Comparison of ENCODE assay signal across 23 cellular contexts in the genomic region with DNA sequence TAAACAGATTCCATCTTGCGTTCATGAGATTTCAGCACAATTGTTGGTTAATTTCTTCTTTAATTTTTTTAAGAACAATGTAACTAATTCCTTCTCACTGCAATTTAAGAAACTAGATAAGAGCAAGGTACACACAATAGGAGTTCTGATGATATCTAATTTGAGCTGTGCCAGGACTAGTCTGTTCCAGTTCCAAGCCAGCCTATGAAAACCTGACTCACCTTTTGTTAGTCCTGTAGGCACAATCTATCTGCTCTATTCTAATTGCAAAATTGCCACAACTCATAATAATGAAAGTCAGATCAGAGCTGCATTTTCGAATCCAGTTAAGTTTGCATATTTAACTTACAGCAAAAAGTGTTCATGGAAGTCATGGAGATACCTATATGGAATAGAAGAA.
"Had no signal": no experiment of that assay in that cellular context is flagged by ENCODE, and none has a peak within 500 bp of the region (broad histone marks: within the 10 kb centered on the region; RNA-seq: fewer than 3 reads in every experiment).

No MANE protein-coding gene starts in this region.

- DNase-seq: activated CD4-positive, alpha-beta T cell treated with anti-CD3 and anti-CD28 coated beads, Interleukin-2, amount 10 ng/mL, durations not matched to agents 7 days and 5 days; activated CD4-positive, CD25-positive, alpha-beta regulatory T cell treated with anti-CD3 and anti-CD28 coated beads, Interleukin-2, amount 50 U/mL, for 72 hours; activated CD8-positive, alpha-beta T cell treated with anti-CD3 and anti-CD28 coated beads, Interleukin-2, amount 10 ng/mL, durations not matched to agents 7 days and 5 days; activated naive CD8-positive, alpha-beta T cell treated with anti-CD3 and anti-CD28 coated beads for 36 hours; activated T-cell treated with anti-CD3 and anti-CD28 coated beads, Interleukin-2, amount 50 U/mL, for 1 hour; amniotic stem cell; cerebellar nuclear complex; foreskin fibroblast; left ventricle myocardium superior; naive B cell; occipital lobe; posterior cingulate gyrus; small intestine; stimulated activated CD4-positive, alpha-beta T cell treated with anti-CD3 and anti-CD28 coated beads, Interleukin-2, amount 100 ng/mL, for 24 hours; stimulated activated naive CD8-positive, alpha-beta T cell treated with anti-CD3 and anti-CD28 coated beads, Interleukin-15, amount 100 ng/mL, for 72 hours; tibial artery had no signal

- H3K27me3 ChIP-seq: tibial artery had no signal

- H3K4me3 Mint-ChIP-seq: activated CD4-positive, alpha-beta T cell treated with anti-CD3 and anti-CD28 coated beads, Interleukin-2, amount 10 ng/mL, durations not matched to agents 7 days and 5 days; activated CD8-positive, alpha-beta T cell treated with anti-CD3 and anti-CD28 coated beads, Interleukin-2, amount 10 ng/mL, durations not matched to agents 7 days and 5 days; activated naive CD8-positive, alpha-beta T cell treated with anti-CD3 and anti-CD28 coated beads for 36 hours; activated T-helper 17 cell treated with anti-CD3 and anti-CD28 coated beads, Interleukin-2, amount 50 U/mL, for 72 hours; naive B cell; neural crest cell; stimulated activated effector memory CD8-positive, alpha-beta T cell treated with anti-CD3 and anti-CD28 coated beads, Interleukin-12 subunit alpha, Interleukin-12 subunit beta, amount 100 ng/mL, for 72 hours; stimulated activated naive CD8-positive, alpha-beta T cell treated with anti-CD3 and anti-CD28 coated beads, Interleukin-15, amount 100 ng/mL, for 72 hours; T-helper 2 cell treated with Interferon-gamma antibody and Interleukin-4, amounts not matched to agents 5 μg/mL and 100 μg/mL, for 36 hours had no signal

- H3K27ac ChIP-seq: coronary artery, tibial artery, VCaP had no signal

- H3K27me3 Mint-ChIP-seq: activated CD4-positive, alpha-beta T cell treated with anti-CD3 and anti-CD28 coated beads, Interleukin-2, amount 10 ng/mL, durations not matched to agents 7 days and 5 days; activated naive CD8-positive, alpha-beta T cell treated with anti-CD3 and anti-CD28 coated beads for 36 hours; activated T-helper 17 cell treated with anti-CD3 and anti-CD28 coated beads, Interleukin-2, amount 50 U/mL, for 72 hours; naive B cell; stimulated activated naive CD8-positive, alpha-beta T cell treated with anti-CD3 and anti-CD28 coated beads, Interleukin-15, amount 100 ng/mL, for 72 hours had no signal

- FAIRE-seq: small intestine had no signal

- H3K36me3 ChIP-seq: tibial artery had no signal

- H3K9me3 Mint-ChIP-seq: neural crest cell had no signal

- H3K36me3 Mint-ChIP-seq: activated naive CD8-positive, alpha-beta T cell treated with anti-CD3 and anti-CD28 coated beads for 36 hours; naive B cell; stimulated activated effector memory CD8-positive, alpha-beta T cell treated with anti-CD3 and anti-CD28 coated beads, Interleukin-12 subunit alpha, Interleukin-12 subunit beta, amount 100 ng/mL, for 72 hours had no signal

- H3K9me3 ChIP-seq: tibial artery had no signal

- H3K27ac Mint-ChIP-seq: activated CD4-positive, alpha-beta T cell treated with anti-CD3 and anti-CD28 coated beads, Interleukin-2, amount 10 ng/mL, durations not matched to agents 7 days and 5 days; activated CD8-positive, alpha-beta T cell treated with anti-CD3 and anti-CD28 coated beads, Interleukin-2, amount 10 ng/mL, durations not matched to agents 7 days and 5 days; activated naive CD8-positive, alpha-beta T cell treated with anti-CD3 and anti-CD28 coated beads for 36 hours; activated T-helper 17 cell treated with anti-CD3 and anti-CD28 coated beads, Interleukin-2, amount 50 U/mL, for 72 hours; naive B cell; stimulated activated effector memory CD8-positive, alpha-beta T cell treated with anti-CD3 and anti-CD28 coated beads, Interleukin-12 subunit alpha, Interleukin-12 subunit beta, amount 100 ng/mL, for 72 hours; stimulated activated naive CD8-positive, alpha-beta T cell treated with anti-CD3 and anti-CD28 coated beads, Interleukin-15, amount 100 ng/mL, for 72 hours; T-helper 2 cell treated with Interferon-gamma antibody and Interleukin-4, amounts not matched to agents 5 μg/mL and 100 μg/mL, for 36 hours had no signal

- ATAC-seq: activated CD8-positive, alpha-beta T cell treated with anti-CD3 and anti-CD28 coated beads, Interleukin-2, amount 10 ng/mL, durations not matched to agents 7 days and 5 days; activated T-helper 17 cell treated with anti-CD3 and anti-CD28 coated beads, Interleukin-2, amount 50 U/mL, for 72 hours; left ventricle myocardium superior; sciatic nerve; stimulated activated effector memory CD8-positive, alpha-beta T cell treated with anti-CD3 and anti-CD28 coated beads, Interleukin-12 subunit alpha, Interleukin-12 subunit beta, amount 100 ng/mL, for 72 hours; stimulated activated naive CD8-positive, alpha-beta T cell treated with anti-CD3 and anti-CD28 coated beads, Interleukin-15, amount 100 ng/mL, for 72 hours had no signal

- H3K4me1 Mint-ChIP-seq: activated CD4-positive, alpha-beta T cell treated with anti-CD3 and anti-CD28 coated beads, Interleukin-2, amount 10 ng/mL, durations not matched to agents 7 days and 5 days; activated naive CD8-positive, alpha-beta T cell treated with anti-CD3 and anti-CD28 coated beads for 36 hours; activated T-helper 17 cell treated with anti-CD3 and anti-CD28 coated beads, Interleukin-2, amount 50 U/mL, for 72 hours; naive B cell; stimulated activated effector memory CD8-positive, alpha-beta T cell treated with anti-CD3 and anti-CD28 coated beads, Interleukin-12 subunit alpha, Interleukin-12 subunit beta, amount 100 ng/mL, for 72 hours; stimulated activated naive CD8-positive, alpha-beta T cell treated with anti-CD3 and anti-CD28 coated beads, Interleukin-15, amount 100 ng/mL, for 72 hours had no signal

- H3K4me3 ChIP-seq: coronary artery, tibial artery had no signal
